Comparison of ENCODE assay signal across 1 cellular context in the genomic region with DNA sequence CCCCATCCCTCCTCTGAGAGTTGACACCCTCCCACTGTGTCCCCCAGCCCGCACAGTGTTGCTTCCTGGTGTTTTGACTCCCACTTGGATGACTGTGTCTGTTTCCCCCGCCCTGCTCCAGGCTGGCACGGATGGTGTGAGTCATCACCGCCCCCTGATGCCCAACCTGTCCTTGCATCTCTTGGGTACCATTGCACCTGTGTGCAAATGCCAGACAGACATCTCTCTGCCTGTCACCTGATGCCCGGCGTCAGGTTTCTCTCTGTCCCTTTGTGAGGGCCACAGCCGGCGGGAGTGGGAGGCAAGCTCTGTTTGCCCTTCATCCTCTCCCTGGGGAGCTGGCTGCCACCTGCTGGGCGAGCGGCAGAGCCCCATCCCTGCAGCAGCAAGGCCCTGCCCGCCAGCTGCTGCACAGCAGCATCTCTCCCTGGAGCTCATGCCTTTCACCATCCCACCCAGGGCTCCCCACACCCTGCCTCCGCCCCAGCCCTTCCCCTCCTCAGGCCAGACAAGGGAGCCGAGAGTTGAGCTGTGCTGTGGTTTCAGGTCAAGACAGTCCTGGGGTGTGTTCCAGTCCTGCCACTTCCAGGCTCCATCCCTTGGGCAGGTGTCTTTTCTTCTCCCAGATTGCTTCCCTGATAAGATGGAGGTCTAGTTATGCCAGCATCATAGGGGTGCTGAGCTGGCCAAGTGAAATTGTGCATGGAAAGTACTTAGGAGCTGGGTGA.
A peak's percentile ranks its signal among the peaks of the same experiment; 100 is the strongest.
TF ChIP-seq lines count a peak whose summit lies in the region.

No MANE protein-coding gene starts in this region.

TF ChIP-seq in HEK293, 187 proteins besides CTCF, POLR2A, EP300 and RAD21 (continued from another document and continues in another):
- TF ChIP-seq ZNF704 (tag by site-specific recombination; IDR thresholded peaks at IDR 0.05) (no peak), GLIS2 (tag by site-specific recombination; IDR thresholded peaks at IDR 0.05) (no peak), ZNF621 (tag by site-specific recombination; IDR thresholded peaks at IDR 0.05) (no peak), KLF17 (tag by site-specific recombination; IDR thresholded peaks at IDR 0.05) (peak; percentile 78), ZBTB17 (tag by site-specific recombination; IDR thresholded peaks at IDR 0.05) (no peak; the same call in 1 of the 2 replicates), ZNF211 (tag by site-specific recombination; IDR thresholded peaks at IDR 0.05; ENCODE audit: low read depth) (no peak), ZNF10 (tag by site-specific recombination; IDR thresholded peaks at IDR 0.05) (peak; percentile 87), ZNF114 (tag by site-specific recombination; IDR thresholded peaks at IDR 0.05) (no peak), SP2 (tag by site-specific recombination; IDR thresholded peaks at IDR 0.05) (0 out of 2 replicates have a peak, but pooled peaks have one; percentile 8), ZNF350 (tag by site-specific recombination; IDR thresholded peaks at IDR 0.05) (no peak), ZNF26 (tag by site-specific recombination; IDR thresholded peaks at IDR 0.05) (no peak), KLF8 (tag by site-specific recombination; IDR thresholded peaks at IDR 0.05) (0 out of 2 replicates have a peak, but pooled peaks have one; percentile 13), ZNF202 (tag by site-specific recombination; IDR thresholded peaks at IDR 0.05; ENCODE audit: borderline replicate concordance) (no peak), ZNF548 (tag by site-specific recombination; IDR thresholded peaks at IDR 0.05) (0 out of 2 replicates have a peak, but pooled peaks have one; percentile 30), WT1 (tag by site-specific recombination; IDR thresholded peaks at IDR 0.05) (peak; percentile 66), ZNF707 (tag by site-specific recombination; IDR thresholded peaks at IDR 0.05) (no peak), KLF1 (tag by site-specific recombination; IDR thresholded peaks at IDR 0.05) (peak; percentile 95), HOXD13 (CRISPR knock-in tag; IDR thresholded peaks at IDR 0.05; ENCODE audit: borderline replicate concordance) (no peak), PRDM1 (tag by site-specific recombination; IDR thresholded peaks at IDR 0.05) (no peak), ZNF391 (tag by site-specific recombination; IDR thresholded peaks at IDR 0.05; ENCODE audit: borderline replicate concordance, low read depth) (no peak), RBAK (tag by site-specific recombination; IDR thresholded peaks at IDR 0.05) (no peak), ZFHX2 (tag by site-specific recombination; conservative IDR thresholded peaks at IDR 0.05) (peak; percentile 96), ZBTB1 (tag by site-specific recombination; IDR thresholded peaks at IDR 0.05) (no peak), ZNF843 (tag by site-specific recombination; IDR thresholded peaks at IDR 0.05) (no peak), ZBTB20 (tag by site-specific recombination; IDR thresholded peaks at IDR 0.05) (no peak), ZBTB8A (tag by site-specific recombination; IDR thresholded peaks at IDR 0.05) (0 out of 2 replicates have a peak, but pooled peaks have one; percentile 35), EGR2 (tag by site-specific recombination; IDR thresholded peaks at IDR 0.05; ENCODE audit: low read depth) (peak; percentile 93), ZNF560 (tag by site-specific recombination; IDR thresholded peaks at IDR 0.05; ENCODE audit: borderline replicate concordance) (no peak), ZNF473 (tag by site-specific recombination; IDR thresholded peaks at IDR 0.05) (no peak), ZNF792 (tag by site-specific recombination; IDR thresholded peaks at IDR 0.05) (no peak), HIC1 (tag by site-specific recombination; IDR thresholded peaks at IDR 0.05) (no peak; the same call in 1 of the 2 replicates), ZSCAN16 (tag by site-specific recombination; IDR thresholded peaks at IDR 0.05) (no peak), ZNF16 (tag by site-specific recombination; IDR thresholded peaks at IDR 0.05; ENCODE audit: low read depth) (no peak), PRDM2 (tag by site-specific recombination; IDR thresholded peaks at IDR 0.05; ENCODE audit: borderline replicate concordance) (no peak), SCRT2 (tag by site-specific recombination; IDR thresholded peaks at IDR 0.05) (peak; percentile 63)
- TF ChIP-seq, protein P1, sequence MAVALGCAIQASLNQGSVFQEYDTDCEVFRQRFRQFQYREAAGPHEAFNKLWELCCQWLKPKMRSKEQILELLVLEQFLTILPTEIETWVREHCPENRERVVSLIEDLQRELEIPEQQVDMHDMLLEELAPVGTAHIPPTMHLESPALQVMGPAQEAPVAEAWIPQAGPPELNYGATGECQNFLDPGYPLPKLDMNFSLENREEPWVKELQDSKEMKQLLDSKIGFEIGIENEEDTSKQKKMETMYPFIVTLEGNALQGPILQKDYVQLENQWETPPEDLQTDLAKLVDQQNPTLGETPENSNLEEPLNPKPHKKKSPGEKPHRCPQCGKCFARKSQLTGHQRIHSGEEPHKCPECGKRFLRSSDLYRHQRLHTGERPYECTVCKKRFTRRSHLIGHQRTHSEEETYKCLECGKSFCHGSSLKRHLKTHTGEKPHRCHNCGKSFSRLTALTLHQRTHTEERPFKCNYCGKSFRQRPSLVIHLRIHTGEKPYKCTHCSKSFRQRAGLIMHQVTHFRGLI (tag by site-specific recombination; IDR thresholded peaks at IDR 0.05) = no peak
- TF ChIP-seq, protein P2, sequence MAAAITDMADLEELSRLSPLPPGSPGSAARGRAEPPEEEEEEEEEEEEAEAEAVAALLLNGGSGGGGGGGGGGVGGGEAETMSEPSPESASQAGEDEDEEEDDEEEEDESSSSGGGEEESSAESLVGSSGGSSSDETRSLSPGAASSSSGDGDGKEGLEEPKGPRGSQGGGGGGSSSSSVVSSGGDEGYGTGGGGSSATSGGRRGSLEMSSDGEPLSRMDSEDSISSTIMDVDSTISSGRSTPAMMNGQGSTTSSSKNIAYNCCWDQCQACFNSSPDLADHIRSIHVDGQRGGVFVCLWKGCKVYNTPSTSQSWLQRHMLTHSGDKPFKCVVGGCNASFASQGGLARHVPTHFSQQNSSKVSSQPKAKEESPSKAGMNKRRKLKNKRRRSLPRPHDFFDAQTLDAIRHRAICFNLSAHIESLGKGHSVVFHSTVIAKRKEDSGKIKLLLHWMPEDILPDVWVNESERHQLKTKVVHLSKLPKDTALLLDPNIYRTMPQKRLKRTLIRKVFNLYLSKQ (tag by site-specific recombination; IDR thresholded peaks at IDR 0.05; ENCODE audit: borderline replicate concordance) = no peak
- TF ChIP-seq, protein P3, sequence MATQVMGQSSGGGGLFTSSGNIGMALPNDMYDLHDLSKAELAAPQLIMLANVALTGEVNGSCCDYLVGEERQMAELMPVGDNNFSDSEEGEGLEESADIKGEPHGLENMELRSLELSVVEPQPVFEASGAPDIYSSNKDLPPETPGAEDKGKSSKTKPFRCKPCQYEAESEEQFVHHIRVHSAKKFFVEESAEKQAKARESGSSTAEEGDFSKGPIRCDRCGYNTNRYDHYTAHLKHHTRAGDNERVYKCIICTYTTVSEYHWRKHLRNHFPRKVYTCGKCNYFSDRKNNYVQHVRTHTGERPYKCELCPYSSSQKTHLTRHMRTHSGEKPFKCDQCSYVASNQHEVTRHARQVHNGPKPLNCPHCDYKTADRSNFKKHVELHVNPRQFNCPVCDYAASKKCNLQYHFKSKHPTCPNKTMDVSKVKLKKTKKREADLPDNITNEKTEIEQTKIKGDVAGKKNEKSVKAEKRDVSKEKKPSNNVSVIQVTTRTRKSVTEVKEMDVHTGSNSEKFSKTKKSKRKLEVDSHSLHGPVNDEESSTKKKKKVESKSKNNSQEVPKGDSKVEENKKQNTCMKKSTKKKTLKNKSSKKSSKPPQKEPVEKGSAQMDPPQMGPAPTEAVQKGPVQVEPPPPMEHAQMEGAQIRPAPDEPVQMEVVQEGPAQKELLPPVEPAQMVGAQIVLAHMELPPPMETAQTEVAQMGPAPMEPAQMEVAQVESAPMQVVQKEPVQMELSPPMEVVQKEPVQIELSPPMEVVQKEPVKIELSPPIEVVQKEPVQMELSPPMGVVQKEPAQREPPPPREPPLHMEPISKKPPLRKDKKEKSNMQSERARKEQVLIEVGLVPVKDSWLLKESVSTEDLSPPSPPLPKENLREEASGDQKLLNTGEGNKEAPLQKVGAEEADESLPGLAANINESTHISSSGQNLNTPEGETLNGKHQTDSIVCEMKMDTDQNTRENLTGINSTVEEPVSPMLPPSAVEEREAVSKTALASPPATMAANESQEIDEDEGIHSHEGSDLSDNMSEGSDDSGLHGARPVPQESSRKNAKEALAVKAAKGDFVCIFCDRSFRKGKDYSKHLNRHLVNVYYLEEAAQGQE (tag by site-specific recombination; IDR thresholded peaks at IDR 0.05) = no peak
